ENCODE assay signal across 8 cellular contexts in genomic region chr1:38028105-38028591, GRCh38.
A peak's percentile ranks its signal among the peaks of the same experiment; 100 is the strongest.
DNase-seq lines count a peak whose midpoint lies in the region; ATAC-seq lines count a peak whose summit lies in the region.

No MANE protein-coding gene starts in this region.

- DNase-seq in COLO668 (lab: John Stamatoyannopoulos, UW; ENCODE audit: unreplicated experiment) (peak; percentile 35), substantia nigra (lab: John Stamatoyannopoulos, UW) (no peak), NCI-H1694 treated with DMSO at 0.1 percent for 48 hours (lab: John Stamatoyannopoulos, UW) (no peak), NCI-H1092 treated with DMSO at 0.1 percent for 48 hours (lab: John Stamatoyannopoulos, UW) (no peak)
- DNase-seq in activated CD8-positive, alpha-beta memory T cell treated with anti-CD3 and anti-CD28 coated beads, Interleukin-2, amount 50 U/mL, for 48 hours = peak; percentile 82
- DNase-seq in stimulated activated CD4-positive, alpha-beta T cell treated with anti-CD3 and anti-CD28 coated beads, Interleukin-12 subunit alpha, Interleukin-12 subunit beta, amount 100 ng/mL, for 4 hours = peak; percentile 66

- H3K27ac ChIP-seq in substantia nigra (ENCODE audit: low read depth, low read length, poor library complexity, severe bottlenecking) = no peak overlapping the region

- ATAC-seq in GM19324 (IDR thresholded peaks at IDR 0.05; ENCODE audit: low FRiP score, unreplicated experiment) (peak; percentile 62), HG03135 (IDR thresholded peaks at IDR 0.05; ENCODE audit: unreplicated experiment) (peak; percentile 64)

Comparison
In these comparisons a context has a peak if more than half of its experiments do, and no peak if none do; other contexts are left out.
1. DNase-seq: peak in COLO668 (single experiment), activated CD8-positive, alpha-beta memory T cell treated with anti-CD3 and anti-CD28 coated beads, Interleukin-2, amount 50 U/mL, for 48 hours (single experiment) and stimulated activated CD4-positive, alpha-beta T cell treated with anti-CD3 and anti-CD28 coated beads, Interleukin-12 subunit alpha, Interleukin-12 subunit beta, amount 100 ng/mL, for 4 hours (single experiment); none in substantia nigra (0 of 49), NCI-H1694 treated with DMSO at 0.1 percent for 48 hours (single experiment) and NCI-H1092 treated with DMSO at 0.1 percent for 48 hours (single experiment).